ENCODE assay signal across 8 cellular contexts in the genomic region with DNA sequence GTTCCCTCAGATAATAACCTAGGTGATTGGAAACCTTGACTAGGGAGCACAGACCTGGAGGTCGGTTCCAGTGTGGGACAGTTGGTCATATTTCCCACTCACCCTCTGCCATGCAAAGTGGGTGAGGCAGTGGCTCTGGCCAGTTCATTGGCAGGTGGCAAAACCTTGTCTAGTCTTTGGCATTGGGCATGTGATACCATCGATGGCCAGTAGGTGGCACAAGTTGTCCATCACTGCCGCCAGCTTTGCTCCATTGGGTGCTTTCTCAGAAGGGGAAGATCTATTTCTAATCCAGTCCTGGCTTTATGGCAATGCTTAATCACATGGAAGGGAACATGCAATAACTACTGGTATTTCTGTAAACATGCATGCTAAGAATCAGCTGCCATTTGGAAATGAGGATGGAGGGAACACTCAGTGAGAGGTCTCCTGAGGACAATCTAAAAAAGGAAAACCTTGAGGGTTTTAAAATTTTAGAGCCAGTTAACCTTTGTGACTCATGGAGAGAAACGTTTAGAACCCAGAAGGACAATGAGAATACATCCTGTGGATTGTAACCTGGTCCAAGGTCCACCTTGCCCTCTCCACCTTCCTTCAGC.
DNase-seq lines count a peak whose midpoint lies in the region; ATAC-seq and TF ChIP-seq lines count a peak whose summit lies in the region.
"Not testable (repeated sequence)": the region's sequence is repeated elsewhere in the genome, so short reads cannot be mapped to it uniquely, and the experiment has no call there.

No MANE protein-coding gene starts in this region.

- not testable (repeated sequence) for H3K4me1 ChIP-seq in DOHH2 (ENCODE audit: control insufficient read depth, low read length)

- not testable (repeated sequence) for H3K36me3 ChIP-seq in DOHH2 (ENCODE audit: control insufficient read depth, low read length)

- H3K27me3 Mint-ChIP-seq in WTC11 (ENCODE audit: low read depth); naive B cell: not testable (repeated sequence)

- not testable (repeated sequence) for H3K27ac ChIP-seq in DOHH2 (ENCODE audit: low read depth, low read length)

- not testable (repeated sequence) for DNase-seq in WTC11 (ENCODE audit: low spot score); Right ventricle myocardium inferior (ENCODE audit: missing footprints); naive B cell
- DNase-seq in cardiac fibroblast (ENCODE audit: low read depth in 2 of 2) (peak; percentile 32 to 41), superior temporal gyrus (ENCODE audit: extremely low spot score) (peak; percentile 9)

- H3K27ac Mint-ChIP-seq in WTC11, naive B cell: not testable (repeated sequence)

- ATAC-seq in GM21529 (IDR thresholded peaks at IDR 0.05; ENCODE audit: unreplicated experiment) (peak; percentile 70), HG03354 (IDR thresholded peaks at IDR 0.05; ENCODE audit: poor library complexity, severe bottlenecking, unreplicated experiment) (peak; percentile 79), WTC11 (peak; percentile 82), Right ventricle myocardium inferior (peak; percentile 87), naive B cell (ENCODE audit: low read depth in 2 of 2) (peak; percentile 61 to 73)

- not testable (repeated sequence) for H3K79me2 ChIP-seq in DOHH2 (ENCODE audit: control insufficient read depth, low read length)

- not testable (repeated sequence) for H3K9me3 Mint-ChIP-seq in WTC11, naive B cell

- intact Hi-C loops in Right ventricle myocardium inferior (cut with DNase I) = not testable (repeated sequence)

- not testable (repeated sequence) for H3F3A ChIP-seq in DOHH2 (ENCODE audit: control insufficient read depth, insufficient read depth)

- TF ChIP-seq CTCF in DOHH2 (IDR thresholded peaks at IDR 0.05; ENCODE audit: low read depth, low read length, poor library complexity, severe bottlenecking) (peak; percentile 46), WTC11 (IDR thresholded peaks at IDR 0.05) (peak; percentile 55; the same call in 1 of the 2 replicates), cardiac fibroblast (IDR thresholded peaks at IDR 0.05; ENCODE audit: low read depth, low read length) (peak; percentile 3)

- CTCF ChIA-PET in WTC11 (lab: Charles Lee) = not testable (repeated sequence)

- not testable (repeated sequence) for H3K9me2 ChIP-seq in DOHH2 (replicated peaks; ENCODE audit: control insufficient read depth, low read length)

- not testable (repeated sequence) for H4K20me1 ChIP-seq in DOHH2 (ENCODE audit: control insufficient read depth, insufficient read depth, low read depth, low read length)

- POLR2A ChIA-PET in WTC11 (lab: Charles Lee) = not testable (repeated sequence)

- not testable (repeated sequence) for H3K4me3 Mint-ChIP-seq in WTC11, naive B cell

- H3K4me1 Mint-ChIP-seq in WTC11, naive B cell: not testable (repeated sequence)

- not testable (repeated sequence) for H3K9me3 ChIP-seq in DOHH2 (ENCODE audit: control insufficient read depth, insufficient read depth, low read length)

- not testable (repeated sequence) for H3K4me2 ChIP-seq in DOHH2 (ENCODE audit: low read length)

- not testable (repeated sequence) for H3K36me3 Mint-ChIP-seq in WTC11, naive B cell

- not testable (repeated sequence) for H3K4me3 ChIP-seq in DOHH2 (ENCODE audit: low read length); cardiac fibroblast (replicated peaks in 1 of 2; ENCODE audit: low read depth in 2 of 2, low read length in 2 of 2)

- not testable (repeated sequence) for H3K27me3 ChIP-seq in DOHH2 (ENCODE audit: control insufficient read depth, low read length)

Comparison
In these comparisons a context has a peak if more than half of its experiments do, and no peak if none do; other contexts are left out.
1. CTCF ChIP-seq: peak in every context shown above with its lines; median percentile 55 in WTC11; 46 in DOHH2; 3 in cardiac fibroblast.